In the genomic region with DNA sequence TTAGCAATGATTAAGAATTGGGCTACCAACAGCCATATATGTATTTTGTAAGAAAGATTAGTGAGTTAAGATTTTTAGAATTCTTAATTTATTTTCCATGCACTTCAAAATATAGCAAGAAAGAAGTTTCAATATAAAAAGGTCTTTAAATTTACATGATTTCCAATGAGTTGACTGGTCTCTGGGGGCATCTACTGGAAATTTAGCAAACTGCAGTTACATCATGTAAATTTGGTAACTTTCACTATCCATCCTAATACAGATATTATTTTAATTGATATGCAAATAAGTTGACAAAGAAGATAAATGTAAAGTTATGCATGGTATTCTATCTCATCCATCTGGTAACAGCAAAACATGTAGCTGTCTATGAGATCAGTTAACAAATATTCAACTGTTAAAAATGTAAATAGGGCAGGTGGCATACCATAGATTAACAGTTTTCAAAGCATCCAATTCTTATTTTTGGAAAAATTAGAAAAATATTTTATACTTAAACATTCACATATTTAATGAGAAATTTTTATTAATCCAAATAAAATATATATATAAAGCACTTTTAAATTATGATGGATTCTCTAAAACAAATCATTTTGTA, we compare ENCODE assay signal across 8 cellular contexts. TPM values are rescaled to one million over a fixed set of nuclear protein-coding genes. Genes with fewer than 3 reads are reported as not detected.
DNase-seq lines count a peak whose midpoint lies in the region; ATAC-seq and TF ChIP-seq lines count a peak whose summit lies in the region.

No MANE protein-coding gene starts in this region.

- H3K9me3 Mint-ChIP-seq in T-helper 2 cell treated with Interferon-gamma antibody and Interleukin-4, amounts not matched to agents 5 μg/mL and 100 μg/mL, for 36 hours: no peaks in the 10 kb centered on the region

- peak; percentile 16 for DNase-seq in activated CD4-positive, alpha-beta T cell treated with anti-CD3 and anti-CD28 coated beads for 48 hours
- no peak for DNase-seq in activated CD4-positive, alpha-beta T cell treated with anti-CD3 and anti-CD28 coated beads, Interleukin-2, amount 50 U/mL, for 1 hour
- peak; percentile 14 for DNase-seq in RWPE1 (ENCODE audit: low spot score)
- no peak for DNase-seq in epithelial cell of proximal tubule (ENCODE audit: low read depth)
- peak; percentile 61 for DNase-seq in pons (ENCODE audit: low spot score)
- no peak for DNase-seq in T-helper 2 cell treated with Interferon-gamma antibody and Interleukin-4, amounts not matched to agents 5 μg/mL and 100 μg/mL, for 36 hours (ENCODE audit: low spot score)
- DNase-seq in stimulated activated CD4-positive, alpha-beta T cell treated with anti-CD3 and anti-CD28 coated beads, Interleukin-4, amount 100 ng/mL, for 4 hours: no peak

- POLR2A ChIA-PET in RWPE1 (lab: Yijun Ruan, JAX; ENCODE audit: low non-redundant PET): no interaction called here

- H3K4me1 Mint-ChIP-seq in T-helper 2 cell treated with Interferon-gamma antibody and Interleukin-4, amounts not matched to agents 5 μg/mL and 100 μg/mL, for 36 hours (ENCODE audit: low read depth): no peaks in the 10 kb centered on the region

- H3K36me3 Mint-ChIP-seq in T-helper 2 cell treated with Interferon-gamma antibody and Interleukin-4, amounts not matched to agents 5 μg/mL and 100 μg/mL, for 36 hours (ENCODE audit: low read depth): no peaks in the 10 kb centered on the region

- CTCF ChIA-PET in RWPE1 (lab: Yijun Ruan, JAX): no interaction called here

- H3K27ac ChIP-seq in RWPE1: no peak overlapping the region

- H3K4me3 Mint-ChIP-seq in T-helper 2 cell treated with Interferon-gamma antibody and Interleukin-4, amounts not matched to agents 5 μg/mL and 100 μg/mL, for 36 hours: no peak overlapping the region

- no peak overlapping the region for H3K27ac Mint-ChIP-seq in T-helper 2 cell treated with Interferon-gamma antibody and Interleukin-4, amounts not matched to agents 5 μg/mL and 100 μg/mL, for 36 hours

- no peak overlapping the region for H3K4me3 ChIP-seq in epithelial cell of proximal tubule (ENCODE audit: low read depth, low read length)

- TF ChIP-seq CTCF in RWPE1 (conservative IDR thresholded peaks at IDR 0.05; ENCODE audit: low read depth): peak; percentile 80
- TF ChIP-seq CTCF in epithelial cell of proximal tubule (conservative IDR thresholded peaks at IDR 0.05; ENCODE audit: low read depth, low read length): peak; percentile 81

- peaks cover 5% of the 10 kb centered on the region for H3K27me3 Mint-ChIP-seq in T-helper 2 cell treated with Interferon-gamma antibody and Interleukin-4, amounts not matched to agents 5 μg/mL and 100 μg/mL, for 36 hours (ENCODE audit: low read depth)

- ATAC-seq in HG03060 (IDR thresholded peaks at IDR 0.05; ENCODE audit: low read depth, unreplicated experiment): peak; percentile 63

RNA-seq across cellular contexts. Expression of a gene that starts 29.1 kb away (rescaled TPM):
- 2.5 TPM in 1 of 2 replicates, not detected in the other for total RNA-seq in epithelial cell of proximal tubule

Comparison
In these comparisons a context has a peak if more than half of its experiments do, and no peak if none do; other contexts are left out.
1. DNase-seq: peak in activated CD4-positive, alpha-beta T cell treated with anti-CD3 and anti-CD28 coated beads for 48 hours (single experiment), RWPE1 (single experiment) and pons (single experiment); none in activated CD4-positive, alpha-beta T cell treated with anti-CD3 and anti-CD28 coated beads, Interleukin-2, amount 50 U/mL, for 1 hour (single experiment), epithelial cell of proximal tubule (single experiment), T-helper 2 cell treated with Interferon-gamma antibody and Interleukin-4, amounts not matched to agents 5 μg/mL and 100 μg/mL, for 36 hours (single experiment) and stimulated activated CD4-positive, alpha-beta T cell treated with anti-CD3 and anti-CD28 coated beads, Interleukin-4, amount 100 ng/mL, for 4 hours (0 of 2).